Comparison of ENCODE assay signal across 8 cellular contexts in genomic region chr1:154975409-154976205, GRCh38. TPM values are rescaled to one million over a fixed set of nuclear protein-coding genes. Genes with fewer than 3 reads are reported as not detected.
DNase-seq lines count a peak whose midpoint lies in the region; ATAC-seq, FAIRE-seq and TF ChIP-seq lines count a peak whose summit lies in the region.

No MANE protein-coding gene starts in this region.

- POLR2A ChIA-PET in GM12878 (lab: Charles Lee): interaction anchor here (0.9 to 9.8 kb wide), 8 partner anchors 7 to 42 kb away, joined by 3 to 140 read pairs (median 8); partner anchors contain the start of genes FLAD1, PBXIP1, PMVK and PYGO2

- RAD21 ChIA-PET in GM12878 (lab: Charles Lee; ENCODE audit: unreplicated experiment): interaction anchor here (1.3 to 2.4 kb wide), 4 partner anchors 20 to 39 kb away, joined by 3 to 12 read pairs (median 4); partner anchors contain the start of gene PBXIP1

- DNase-seq in activated gamma-delta T cell treated with Interleukin-2 at 50 U/mL for 16 hours (peak; percentile 41), activated gamma-delta T cell (lab: John Stamatoyannopoulos, UW) (no peak), SK-N-MC (ENCODE audit: low read depth, low spot score) (no peak), GM12878 (ENCODE audit: low read depth, low spot score) (peak; percentile 51), left colon (peak; percentile 82 to 84), chondrocyte (ENCODE audit: low spot score) (no peak), mesenteric fat pad (ENCODE audit: low spot score) (no peak)
- DNase-seq in stimulated activated CD8-positive, alpha-beta memory T cell treated with anti-CD3 and anti-CD28 coated beads, Interleukin-15, amount 100 ng/mL, for 4 hours (ENCODE audit: low read depth in 2 of 2): peak; percentile 32 to 39

- H3K4me3 ChIP-seq in SK-N-MC: peak overlapping the region; percentile 97
- H3K4me3 ChIP-seq in GM12878: peak overlapping the region; percentile 90

- no peaks in the 10 kb centered on the region for H3K36me3 Mint-ChIP-seq in chondrocyte (ENCODE audit: low read depth)

- H3K4me1 Mint-ChIP-seq in chondrocyte (ENCODE audit: low read depth): peaks cover 27% of the 10 kb centered on the region

- peak overlapping the region; percentile 16 for H2AFZ ChIP-seq in GM12878 (ENCODE audit: control insufficient read depth, low read depth, low read length)

- FAIRE-seq in GM12878 (lab: Jason Lieb, UNC): no peak

- H3K9me3 Mint-ChIP-seq in chondrocyte (ENCODE audit: low read depth): no peaks in the 10 kb centered on the region

- in situ Hi-C loops in GM12878 (cut with MboI): no loop called here

- peaks cover 36% of the 10 kb centered on the region for H3K36me3 ChIP-seq in SK-N-MC (ENCODE audit: insufficient read depth, low read length)
- H3K36me3 ChIP-seq in GM12878 (ENCODE audit: control insufficient read depth in 2 of 2, insufficient read depth in 2 of 2, low read length in 1 of 2): peaks cover 0 to 13% of the 10 kb centered on the region in 2 experiments; a peak in 3 of 4 replicates

- peaks cover 64% of the 10 kb centered on the region for H3K79me2 ChIP-seq in GM12878 (ENCODE audit: control insufficient read depth, insufficient read depth, low read length)

- no peaks in the 10 kb centered on the region for H3K27me3 ChIP-seq in GM12878 (replicated peaks in 1 of 2; ENCODE audit: control insufficient read depth in 2 of 2, insufficient read depth in 2 of 2, low read length in 1 of 2)

- H3K27ac ChIP-seq in SK-N-MC (peak overlapping the region; percentile 95), GM12878 (ENCODE audit: control insufficient read depth, insufficient read depth) (peak overlapping the region; percentile 96)

- SMC1A ChIA-PET in GM12878 (lab: Charles Lee; ENCODE audit: uncharacterized antibody, unreplicated experiment): interaction anchor here (1.0 to 5.4 kb wide), 4 partner anchors 8 to 41 kb away, joined by 3 to 30 read pairs (median 10); partner anchors contain the start of gene FLAD1

- ATAC-seq in GM12878: peak; percentile 40
- peak; percentile 14 for ATAC-seq in left colon

- TF ChIP-seq RAD21 in GM12878 (IDR thresholded peaks at IDR 0.05; ENCODE audit: insufficient read depth, low read depth, low read length): no peak

- no peak overlapping the region for H3K4me3 Mint-ChIP-seq in chondrocyte (ENCODE audit: unreplicated experiment)

- H3K9ac ChIP-seq in SK-N-MC (ENCODE audit: insufficient read length): peak overlapping the region; percentile 91
- H3K9ac ChIP-seq in GM12878 (ENCODE audit: control insufficient read depth, insufficient read depth, low read length): peak overlapping the region; percentile 87

- H3K27ac Mint-ChIP-seq in chondrocyte (ENCODE audit: unreplicated experiment): no peak overlapping the region

- intact Hi-C loops in GM12878 (cut with micrococcal nuclease; ENCODE audit: unreplicated experiment): no loop called here
- intact Hi-C loops in left colon (cut with DNase I, micrococcal nuclease): no loop called here

- CTCF ChIA-PET in GM12878 (lab: Yijun Ruan, JAX): interaction anchor here (1.0 to 20.6 kb wide), 6 partner anchors 8 to 110 kb away, joined by 3 to 226 read pairs (median 5); partner anchors contain the start of genes FLAD1, LENEP, PBXIP1 and PYGO2

- H3K4me2 ChIP-seq in GM12878 (ENCODE audit: control insufficient read depth, insufficient read depth): peak overlapping the region; percentile 89

- 1% methylated on average over 25 of the region's 25 CpGs for WGBS in GM12878 (ENCODE audit: insufficient coverage, insufficient replicate concordance, low lambda C conversion rate, missing lambda C conversion rate)

- H4K20me1 ChIP-seq in GM12878 (ENCODE audit: control insufficient read depth, insufficient read depth): no peaks in the 10 kb centered on the region

- TF ChIP-seq EP300 in GM12878 (IDR thresholded peaks at IDR 0.05; ENCODE audit: borderline replicate concordance in 1 of 2, control insufficient read depth in 1 of 2, low read depth in 2 of 2, low read length in 2 of 2): no peak

- no peaks in the 10 kb centered on the region for H3K27me3 Mint-ChIP-seq in chondrocyte (ENCODE audit: low read depth)

- no TSS peak for BruUV-seq in GM12878 (replicated peaks; lab: Mats Ljungman, UMichigan)

- TF ChIP-seq POLR2A in GM12878 (IDR thresholded peaks at IDR 0.05; ENCODE audit: low read depth, low read length): 0 out of 2 replicates have a peak, but pooled peaks have one; percentile 22

- no peaks in the 10 kb centered on the region for H3K9me3 ChIP-seq in SK-N-MC (ENCODE audit: low read depth, low read length)
- H3K9me3 ChIP-seq in GM12878 (replicated peaks; ENCODE audit: control insufficient read depth, insufficient read depth, low read length): no peaks in the 10 kb centered on the region

- TF ChIP-seq CTCF in GM12878 (IDR thresholded peaks at IDR 0.05 in 2 of 3, conservative IDR thresholded peaks at IDR 0.05 in 1 of 3; ENCODE audit: control insufficient read depth in 2 of 3, extremely low read depth in 1 of 3, insufficient read depth in 1 of 3, low read depth in 3 of 3, low read length in 3 of 3): no peak
- TF ChIP-seq CTCF in chondrocyte (IDR thresholded peaks at IDR 0.05): no peak

- H3K4me1 ChIP-seq in GM12878 (ENCODE audit: control insufficient read depth, insufficient read depth, low read length): peaks cover 26% of the 10 kb centered on the region

RNA-seq across cellular contexts. Expression of gene CKS1B, which starts 1.1 kb away (rescaled TPM):
- 19.6 and 23.8 TPM in 2 replicates for total RNA-seq in GM12878 (2013; cell fraction: nucleolus; rRNA removed)
- 176 and 192 TPM in 2 replicates for total RNA-seq in GM12878 (2014; rRNA removed)
- 168 and 170 TPM in 2 replicates for total RNA-seq in GM12878 (2014; rRNA removed; fragmentation: Illumina TruSeq; extraction: Trizol)
- total RNA-seq in GM12878 (2021): 125 and 134 TPM in 2 replicates
- 366 TPM for polyA plus RNA-seq in GM12878 (2011; ENCODE audit: low read depth)
- polyA plus RNA-seq in GM12878 (2011; rRNA removed): 534 and 543 TPM in 2 replicates
- 498 and 551 TPM in 2 replicates for polyA plus RNA-seq in GM12878 (2011; cell fraction: cytosol; rRNA removed)
- polyA plus RNA-seq in GM12878 (2011; cell fraction: nucleus; rRNA removed): 223 and 288 TPM in 2 replicates
- polyA plus RNA-seq in GM12878 (2012): 190 and 203 TPM in 2 replicates
- polyA plus RNA-seq in GM12878 (2014; fragmentation: Illumina TruSeq; extraction: Trizol): 316 and 394 TPM in 2 replicates
- polyA plus RNA-seq in GM12878 (2014; fragmentation: Nextera tagmentation; extraction: Ambion mirVana): 100 to 1,000 TPM; 598 to 608 TPM
- 214 and 229 TPM in 2 replicates for polyA plus RNA-seq in GM12878 (2014; rRNA removed)
- 100 to 1,000 TPM; 411 to 419 TPM for polyA plus RNA-seq in GM12878 (2016; fragmentation: Nextera tagmentation; extraction: Ambion mirVana)
- polyA minus RNA-seq in GM12878 (2011; rRNA and poly(A)+ RNA removed): 221 and 229 TPM in 2 replicates
- polyA minus RNA-seq in GM12878 (2011; cell fraction: cytosol; rRNA and poly(A)+ RNA removed): 41.8 and 54.5 TPM in 2 replicates
- 32.4 and 34.0 TPM in 2 replicates for polyA minus RNA-seq in GM12878 (2011; cell fraction: nucleus; rRNA and poly(A)+ RNA removed)
- total RNA-seq in left colon: 10 to 100 TPM; 22.8 to 35.7 TPM
- total RNA-seq in chondrocyte: 23.2 to 34.0 TPM (median 26.8 TPM) in 3 replicates
- 41.2 TPM for total RNA-seq in mesenteric fat pad

RNA-seq across cellular contexts. Expression of gene SHC1, which starts 5.1 kb away (rescaled TPM):
- 28.2 and 32.6 TPM in 2 replicates for total RNA-seq in GM12878 (2013; cell fraction: nucleolus; rRNA removed)
- total RNA-seq in GM12878 (2014; rRNA removed) (22.2 and 24.7 TPM in 2 replicates), GM12878 (2014; rRNA removed; fragmentation: Illumina TruSeq; extraction: Trizol) (15.1 and 16.7 TPM in 2 replicates), GM12878 (2021) (36.5 and 38.3 TPM in 2 replicates), left colon (100 to 1,000 TPM in 1 of 2 donors, 10 to 100 TPM in 1; 95.3 to 108 TPM), chondrocyte (251 to 316 TPM (median 256 TPM) in 3 replicates), mesenteric fat pad (199 TPM)
- polyA plus RNA-seq in GM12878 (2011; ENCODE audit: low read depth): 20.5 TPM
- polyA plus RNA-seq in GM12878 (2011; rRNA removed) (25.8 and 49.3 TPM in 2 replicates), GM12878 (2014; fragmentation: Illumina TruSeq; extraction: Trizol) (47.3 and 67.3 TPM in 2 replicates), GM12878 (2014; fragmentation: Nextera tagmentation; extraction: Ambion mirVana) (1 to 10 TPM; 2.6 to 3.7 TPM), GM12878 (2014; rRNA removed) (35.0 and 35.4 TPM in 2 replicates), GM12878 (2016; fragmentation: Nextera tagmentation; extraction: Ambion mirVana) (10 to 100 TPM; 24.9 to 25.5 TPM)
- polyA plus RNA-seq in GM12878 (2011; cell fraction: cytosol; rRNA removed): 43.4 and 48.7 TPM in 2 replicates
- polyA plus RNA-seq in GM12878 (2011; cell fraction: nucleus; rRNA removed): 89.2 and 106 TPM in 2 replicates
- polyA plus RNA-seq in GM12878 (2012): 21.0 and 29.9 TPM in 2 replicates
- polyA minus RNA-seq in GM12878 (2011; rRNA and poly(A)+ RNA removed): 35.0 and 41.1 TPM in 2 replicates
- polyA minus RNA-seq in GM12878 (2011; cell fraction: cytosol; rRNA and poly(A)+ RNA removed): 13.8 and 21.9 TPM in 2 replicates
- polyA minus RNA-seq in GM12878 (2011; cell fraction: nucleus; rRNA and poly(A)+ RNA removed): 14.7 and 25.1 TPM in 2 replicates

RNA-seq across cellular contexts. Expression of gene FLAD1, which starts 7.5 kb away (rescaled TPM):
- total RNA-seq in GM12878 (2013; cell fraction: nucleolus; rRNA removed): 28.4 and 33.1 TPM in 2 replicates
- total RNA-seq in GM12878 (2014; rRNA removed): 64.2 and 68.7 TPM in 2 replicates
- 41.4 and 41.9 TPM in 2 replicates for total RNA-seq in GM12878 (2014; rRNA removed; fragmentation: Illumina TruSeq; extraction: Trizol)
- total RNA-seq in GM12878 (2021): 53.6 and 61.5 TPM in 2 replicates
- 25.9 TPM for polyA plus RNA-seq in GM12878 (2011; ENCODE audit: low read depth)
- 22.0 and 39.2 TPM in 2 replicates for polyA plus RNA-seq in GM12878 (2011; rRNA removed)
- polyA plus RNA-seq in GM12878 (2011; cell fraction: cytosol; rRNA removed): 51.2 and 72.3 TPM in 2 replicates
- 74.9 and 79.0 TPM in 2 replicates for polyA plus RNA-seq in GM12878 (2011; cell fraction: nucleus; rRNA removed)
- 24.4 and 29.4 TPM in 2 replicates for polyA plus RNA-seq in GM12878 (2012)
- 29.9 and 51.6 TPM in 2 replicates for polyA plus RNA-seq in GM12878 (2014; fragmentation: Illumina TruSeq; extraction: Trizol)
- 10 to 100 TPM; 22.9 to 30.1 TPM for polyA plus RNA-seq in GM12878 (2014; fragmentation: Nextera tagmentation; extraction: Ambion mirVana)
- polyA plus RNA-seq in GM12878 (2014; rRNA removed): 78.7 and 85.7 TPM in 2 replicates
- polyA plus RNA-seq in GM12878 (2016; fragmentation: Nextera tagmentation; extraction: Ambion mirVana): 10 to 100 TPM; 82.5 to 93.4 TPM
- 40.4 and 64.8 TPM in 2 replicates for polyA minus RNA-seq in GM12878 (2011; rRNA and poly(A)+ RNA removed)
- polyA minus RNA-seq in GM12878 (2011; cell fraction: cytosol; rRNA and poly(A)+ RNA removed): 16.8 and 23.3 TPM in 2 replicates
- 18.7 and 27.7 TPM in 2 replicates for polyA minus RNA-seq in GM12878 (2011; cell fraction: nucleus; rRNA and poly(A)+ RNA removed)
- 10 to 100 TPM; 32.8 to 43.7 TPM for total RNA-seq in left colon
- 23.0 to 30.8 TPM (median 28.7 TPM) in 3 replicates for total RNA-seq in chondrocyte
- total RNA-seq in mesenteric fat pad: 43.7 TPM

RNA-seq across cellular contexts. Expression of gene PYGO2, which starts 14.0 kb away (rescaled TPM):
- total RNA-seq in GM12878 (2013; cell fraction: nucleolus; rRNA removed): 21.0 and 21.3 TPM in 2 replicates
- total RNA-seq in GM12878 (2014; rRNA removed) (21.1 and 21.9 TPM in 2 replicates), GM12878 (2014; rRNA removed; fragmentation: Illumina TruSeq; extraction: Trizol) (12.4 and 12.9 TPM in 2 replicates), GM12878 (2021) (32.9 and 33.8 TPM in 2 replicates), left colon (10 to 100 TPM; 27.0 to 31.3 TPM), chondrocyte (23.2 to 27.2 TPM (median 24.0 TPM) in 3 replicates), mesenteric fat pad (22.2 TPM)
- polyA plus RNA-seq in GM12878 (2011; ENCODE audit: low read depth): 9.9 TPM
- polyA plus RNA-seq in GM12878 (2011; rRNA removed) (14.4 and 22.8 TPM in 2 replicates), GM12878 (2014; fragmentation: Illumina TruSeq; extraction: Trizol) (19.8 and 24.2 TPM in 2 replicates), GM12878 (2014; fragmentation: Nextera tagmentation; extraction: Ambion mirVana) (1 to 10 TPM; 8.1 to 8.3 TPM), GM12878 (2014; rRNA removed) (27.8 and 30.0 TPM in 2 replicates), GM12878 (2016; fragmentation: Nextera tagmentation; extraction: Ambion mirVana) (10 to 100 TPM; 27.8 to 28.0 TPM)
- 27.4 and 28.7 TPM in 2 replicates for polyA plus RNA-seq in GM12878 (2011; cell fraction: cytosol; rRNA removed)
- 43.9 and 46.6 TPM in 2 replicates for polyA plus RNA-seq in GM12878 (2011; cell fraction: nucleus; rRNA removed)
- polyA plus RNA-seq in GM12878 (2012): 17.7 and 19.5 TPM in 2 replicates
- polyA minus RNA-seq in GM12878 (2011; rRNA and poly(A)+ RNA removed): 12.5 and 20.0 TPM in 2 replicates
- polyA minus RNA-seq in GM12878 (2011; cell fraction: cytosol; rRNA and poly(A)+ RNA removed): 8.6 and 8.8 TPM in 2 replicates
- 10.8 and 15.9 TPM in 2 replicates for polyA minus RNA-seq in GM12878 (2011; cell fraction: nucleus; rRNA and poly(A)+ RNA removed)

RNA-seq across cellular contexts. Expression of gene LENEP, which starts 17.8 kb away (rescaled TPM):
- 2.4 and 3.5 TPM in 2 replicates for total RNA-seq in GM12878 (2013; cell fraction: nucleolus; rRNA removed)
- total RNA-seq in GM12878 (2014; rRNA removed) (0.93 and 1.1 TPM in 2 replicates), GM12878 (2014; rRNA removed; fragmentation: Illumina TruSeq; extraction: Trizol) (0.27 and 0.88 TPM in 2 replicates), GM12878 (2021) (0.40 and 0.64 TPM in 2 replicates), left colon (under 1 TPM in 1 of 2 donors, not detected in 1; 0.52 TPM), chondrocyte (0.72 to 0.85 TPM in 2 of 3 replicates, not detected in the other), mesenteric fat pad (not detected)
- not detected for polyA plus RNA-seq in GM12878 (2011; ENCODE audit: low read depth)
- polyA plus RNA-seq in GM12878 (2011; rRNA removed) (not detected in 2 replicates), GM12878 (2014; fragmentation: Illumina TruSeq; extraction: Trizol) (not detected in 2 replicates), GM12878 (2014; fragmentation: Nextera tagmentation; extraction: Ambion mirVana) (not detected), GM12878 (2014; rRNA removed) (not detected in 2 replicates), GM12878 (2016; fragmentation: Nextera tagmentation; extraction: Ambion mirVana) (not detected)
- not detected in 2 replicates for polyA plus RNA-seq in GM12878 (2011; cell fraction: cytosol; rRNA removed)
- polyA plus RNA-seq in GM12878 (2011; cell fraction: nucleus; rRNA removed): 0.25 and 0.92 TPM in 2 replicates
- not detected in 2 replicates for polyA plus RNA-seq in GM12878 (2012)
- 2.0 and 2.7 TPM in 2 replicates for polyA minus RNA-seq in GM12878 (2011; rRNA and poly(A)+ RNA removed)
- not detected in 2 replicates for polyA minus RNA-seq in GM12878 (2011; cell fraction: cytosol; rRNA and poly(A)+ RNA removed)
- polyA minus RNA-seq in GM12878 (2011; cell fraction: nucleus; rRNA and poly(A)+ RNA removed): 2.2 and 3.1 TPM in 2 replicates

Comparison
In these comparisons a context has a peak if more than half of its experiments do, and no peak if none do; other contexts are left out.
1. DNase-seq: peak in activated gamma-delta T cell treated with Interleukin-2 at 50 U/mL for 16 hours (single experiment), GM12878 (single experiment), left colon (2 of 2) and stimulated activated CD8-positive, alpha-beta memory T cell treated with anti-CD3 and anti-CD28 coated beads, Interleukin-15, amount 100 ng/mL, for 4 hours (2 of 2); none in activated gamma-delta T cell (single experiment), SK-N-MC (single experiment), chondrocyte (single experiment) and mesenteric fat pad (single experiment).